In genomic region chr4:107666134-107666533, GRCh38 we compare ENCODE assay signal across 10 cellular contexts. TPM values are rescaled to one million over a fixed set of nuclear protein-coding genes. Genes with fewer than 3 reads are reported as not detected.
DNase-seq lines count a peak whose midpoint lies in the region; ATAC-seq and TF ChIP-seq lines count a peak whose summit lies in the region.
"Had no signal": no experiment of that assay in that cellular context is flagged by ENCODE, and none has a peak within 500 bp of the region (broad histone marks: within the 10 kb centered on the region; RNA-seq: fewer than 3 reads in every experiment).

No MANE protein-coding gene starts in this region.

- ATAC-seq in GM21717 (IDR thresholded peaks at IDR 0.05; ENCODE audit: unreplicated experiment): no peak
- ATAC-seq in HG03097 (IDR thresholded peaks at IDR 0.05; ENCODE audit: low FRiP score, unreplicated experiment): no peak
- ATAC-seq in HG02642 (IDR thresholded peaks at IDR 0.05; ENCODE audit: poor library complexity, unreplicated experiment): no peak
- no peak for ATAC-seq in upper lobe of left lung (ENCODE audit: low FRiP score in 2 of 2)
- ATAC-seq: effector memory CD8-positive, alpha-beta T cell had no signal

- H3K4me1 ChIP-seq in endocrine pancreas (ENCODE audit: control insufficient read depth, insufficient read depth, low read length) (peaks cover 22% of the 10 kb centered on the region), neural progenitor cell (no peaks in the 10 kb centered on the region), upper lobe of left lung (peaks cover 0 to 5% (median 0%) of the 10 kb centered on the region in 4 donors)

- no peak overlapping the region for H2AFZ ChIP-seq in neural progenitor cell (replicated peaks)

- no peaks in the 10 kb centered on the region for H3K36me3 Mint-ChIP-seq in neural progenitor cell

- no peak for TF ChIP-seq POLR2A in upper lobe of left lung (IDR thresholded peaks at IDR 0.05)

- peak overlapping the region; percentile 64 for H3K4me3 ChIP-seq in endocrine pancreas (ENCODE audit: control insufficient read depth, insufficient read depth, low read length)
- H3K4me3 ChIP-seq in neural progenitor cell: no peak overlapping the region
- H3K4me3 ChIP-seq in upper lobe of left lung: no peak overlapping the region

- H3K27ac ChIP-seq in neural progenitor cell (no peak overlapping the region), upper lobe of left lung (no peak overlapping the region)

- H3K9me3 Mint-ChIP-seq in neural progenitor cell: no peaks in the 10 kb centered on the region
- H3K9me3 Mint-ChIP-seq: activated B cell treated with CpG ODN at 0.5 μM for 24 hours; effector memory CD8-positive, alpha-beta T cell had no signal

- no peaks in the 10 kb centered on the region for H3K9me3 ChIP-seq in endocrine pancreas (ENCODE audit: control insufficient read depth, low read length)
- H3K9me3 ChIP-seq in neural progenitor cell (ENCODE audit: low read depth): no peaks in the 10 kb centered on the region
- H3K9me3 ChIP-seq in upper lobe of left lung: no peaks in the 10 kb centered on the region

- H3K36me3 ChIP-seq in endocrine pancreas (ENCODE audit: control insufficient read depth, insufficient read depth, low read length) (no peaks in the 10 kb centered on the region), neural progenitor cell (no peaks in the 10 kb centered on the region), upper lobe of left lung (no peaks in the 10 kb centered on the region)

- WGBS in upper lobe of left lung, 2 donors: 33 to 57% methylated on average over 1 of the region's 1 CpG

- H3K79me2 ChIP-seq in neural progenitor cell (ENCODE audit: low read depth): no peaks in the 10 kb centered on the region

- no peaks in the 10 kb centered on the region for H3K27me3 ChIP-seq in endocrine pancreas (ENCODE audit: control insufficient read depth, insufficient read depth, low read length)
- no peaks in the 10 kb centered on the region for H3K27me3 ChIP-seq in neural progenitor cell
- H3K27me3 ChIP-seq in upper lobe of left lung: no peaks in the 10 kb centered on the region

- TF ChIP-seq EP300 in upper lobe of left lung (IDR thresholded peaks at IDR 0.05): no peak

- peak; percentile 56 for TF ChIP-seq CTCF in neural progenitor cell (IDR thresholded peaks at IDR 0.05)
- TF ChIP-seq CTCF in upper lobe of left lung (IDR thresholded peaks at IDR 0.05): peak in 3 of 6 experiments; percentile 12 to 18 (median 17)

- H3F3A ChIP-seq in neural progenitor cell (ENCODE audit: low read depth): no peaks in the 10 kb centered on the region

- no peaks in the 10 kb centered on the region for H3K27me3 Mint-ChIP-seq in neural progenitor cell (ENCODE audit: insufficient read depth, low read depth)
- H3K27me3 Mint-ChIP-seq: activated B cell treated with CpG ODN at 0.5 μM for 24 hours; effector memory CD8-positive, alpha-beta T cell had no signal

- H3K27ac Mint-ChIP-seq in neural progenitor cell: no peak overlapping the region
- H3K27ac Mint-ChIP-seq: activated B cell treated with CpG ODN at 0.5 μM for 24 hours had no signal

- H3K4me3 Mint-ChIP-seq in neural progenitor cell: no peak overlapping the region
- H3K4me3 Mint-ChIP-seq: activated B cell treated with CpG ODN at 0.5 μM for 24 hours; effector memory CD8-positive, alpha-beta T cell had no signal

- H3K9ac ChIP-seq in endocrine pancreas (ENCODE audit: control insufficient read depth, insufficient read depth, low read length) (no peak overlapping the region), neural progenitor cell (no peak overlapping the region)

- H4K20me1 ChIP-seq in neural progenitor cell (ENCODE audit: low read depth): no peaks in the 10 kb centered on the region

- peaks cover 8% of the 10 kb centered on the region for H3K4me1 Mint-ChIP-seq in neural progenitor cell
- H3K4me1 Mint-ChIP-seq: activated B cell treated with CpG ODN at 0.5 μM for 24 hours had no signal

- no peak overlapping the region for H3K4me2 ChIP-seq in neural progenitor cell

- DNase-seq in ELR (ENCODE audit: low read depth): peak; percentile 8
- peak; percentile 3 for DNase-seq in NCI-H69 (lab: John Stamatoyannopoulos, UW)
- DNase-seq in neural progenitor cell (ENCODE audit: low spot score): peak; percentile 10
- no peak for DNase-seq in upper lobe of left lung
- DNase-seq: activated B cell treated with CpG ODN at 0.5 μM for 24 hours; effector memory CD8-positive, alpha-beta T cell had no signal

RNA-seq across cellular contexts. Expression of gene PAPSS1, which starts 53.9 kb away (rescaled TPM):
- total RNA-seq in neural progenitor cell (ENCODE audit: low replicate concordance) (106 and 140 TPM in 2 replicates), upper lobe of left lung (10 to 100 TPM; 23.7 to 84.9 (median 55.4) TPM)

Comparison
In these comparisons a context has a peak if more than half of its experiments do, and no peak if none do; other contexts are left out.
1. DNase-seq: peak in ELR (single experiment), NCI-H69 (single experiment) and neural progenitor cell (single experiment); none in upper lobe of left lung (0 of 2).